In genomic region chr19:27765912-27766725, GRCh38 we compare ENCODE assay signal across 25 cellular contexts.
"Had no signal": no experiment of that assay in that cellular context is flagged by ENCODE, and none has a peak within 500 bp of the region (broad histone marks: within the 10 kb centered on the region; RNA-seq: fewer than 3 reads in every experiment).

No MANE protein-coding gene starts in this region.

- H3K79me2 ChIP-seq: hepatocyte had no signal

- H3K4me1 ChIP-seq: gastroesophageal sphincter, lower lobe of right lung, uterus had no signal

- H3K4me3 ChIP-seq: dorsolateral prefrontal cortex, gastroesophageal sphincter, hepatocyte, lower lobe of right lung, thoracic aorta, uterus had no signal

- H2AFZ ChIP-seq: hepatocyte had no signal

- H3K4me2 ChIP-seq: hepatocyte had no signal

- FAIRE-seq: kidney, small intestine had no signal

- DNase-seq: activated CD4-positive, alpha-beta T cell treated with anti-CD3 and anti-CD28 coated beads for 36 hours; activated CD4-positive, CD25-positive, alpha-beta regulatory T cell; activated CD8-positive, alpha-beta memory T cell treated with anti-CD3 and anti-CD28 coated beads for 24 hours; activated gamma-delta T cell; activated naive CD4-positive, alpha-beta T cell treated with anti-CD3 and anti-CD28 coated beads, Interleukin-2, amount 50 U/mL, for 16 hours; activated naive CD8-positive, alpha-beta T cell treated with anti-CD3 and anti-CD28 coated beads, Interleukin-2, amount 50 U/mL, for 24 hours; amygdala; central memory CD4-positive, alpha-beta T cell; dorsolateral prefrontal cortex; effector memory CD4-positive, alpha-beta T cell; erythroblast; kidney; left colon; lower lobe of right lung; mesenchymal stem cell; small intestine; stimulated activated CD4-positive, alpha-beta T cell treated with anti-CD3 and anti-CD28 coated beads, Interleukin-4, amount 100 ng/mL, for 24 hours; T-helper 1 cell; trophoblast cell; uterus had no signal

- H3K27ac ChIP-seq: dorsolateral prefrontal cortex, gastroesophageal sphincter, hepatocyte, lower lobe of right lung, thoracic aorta, uterus had no signal

- H3K27me3 ChIP-seq: dorsolateral prefrontal cortex, gastroesophageal sphincter, hepatocyte, uterus had no signal

- H3K36me3 ChIP-seq: lower lobe of right lung, uterus had no signal

- ATAC-seq: activated CD4-positive, alpha-beta T cell treated with anti-CD3 and anti-CD28 coated beads for 36 hours; activated naive CD8-positive, alpha-beta T cell treated with anti-CD3 and anti-CD28 coated beads, Interleukin-2, amount 50 U/mL, for 24 hours; gastroesophageal sphincter; left colon; lower lobe of right lung; sciatic nerve; stimulated activated effector memory CD8-positive, alpha-beta T cell treated with anti-CD3 and anti-CD28 coated beads, Interleukin-12 subunit alpha, Interleukin-12 subunit beta, amount 100 ng/mL, for 72 hours had no signal
